ENCODE assay signal across 9 cellular contexts in the genomic region with DNA sequence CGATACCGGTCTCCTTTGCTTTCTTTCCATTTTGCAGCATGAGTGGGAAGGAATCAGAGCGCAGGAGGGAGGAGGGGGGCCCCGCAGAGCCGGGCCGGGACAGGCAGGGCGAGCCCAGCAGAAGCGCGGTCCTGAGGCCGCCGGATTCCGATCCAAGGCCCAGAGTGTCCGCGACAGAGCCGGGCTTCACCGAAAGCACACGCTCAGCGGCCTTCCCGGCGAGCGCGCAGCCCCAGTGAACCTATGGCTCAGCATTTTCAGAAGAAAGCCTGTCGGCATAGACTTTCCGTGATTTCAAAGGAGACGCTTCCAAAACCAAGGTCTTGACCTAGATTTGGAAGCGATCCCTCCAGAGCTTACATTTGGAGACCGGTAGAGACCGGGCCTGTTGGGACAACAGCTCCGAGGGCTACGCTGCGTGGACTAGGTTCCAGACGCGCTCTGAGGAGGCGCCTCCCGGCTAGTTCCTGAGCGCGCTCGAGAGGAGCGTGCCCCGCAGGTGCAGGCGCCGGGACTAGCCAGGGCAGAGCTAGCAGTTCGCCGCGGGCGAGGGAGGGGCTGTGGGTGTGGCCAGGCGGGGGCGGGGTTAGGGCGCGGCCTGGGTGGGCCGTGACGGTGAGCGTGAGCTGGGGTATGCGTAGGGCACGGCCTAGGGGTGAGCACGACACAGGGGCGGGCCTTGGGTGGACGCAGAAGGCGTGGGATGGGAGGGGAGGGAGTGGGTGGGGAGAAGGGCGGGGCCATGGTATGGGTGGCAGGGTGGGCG. TPM values are rescaled to one million over a fixed set of nuclear protein-coding genes. Genes with fewer than 3 reads are reported as not detected.
DNase-seq lines count a peak whose midpoint lies in the region; ATAC-seq lines count a peak whose summit lies in the region.
"Had no signal": no experiment of that assay in that cellular context is flagged by ENCODE, and none has a peak within 500 bp of the region (broad histone marks: within the 10 kb centered on the region; RNA-seq: fewer than 3 reads in every experiment).

No MANE protein-coding gene starts in this region.

- DNase-seq in AG20443 (ENCODE audit: low spot score) (peak; percentile 95), NCI-H345 treated with DMSO at 0.1 percent for 48 hours (lab: John Stamatoyannopoulos, UW; ENCODE audit: unreplicated experiment) (peak; percentile 89), cerebellum (ENCODE audit: low spot score) (peak; percentile 99), kidney glomerular epithelial cell (lab: John Stamatoyannopoulos, UW) (peak; percentile 77)
- peak; percentile 93 for DNase-seq in activated CD4-positive, alpha-beta T cell treated with anti-CD3 and anti-CD28 coated beads for 1 hour
- peak; percentile 84 to 94 for DNase-seq in stimulated activated CD4-positive, alpha-beta T cell treated with anti-CD3 and anti-CD28 coated beads, Interleukin-1b, Interleukin-23, amount 100 ng/mL, for 1 hour (ENCODE audit: low read depth in 2 of 2)

- ATAC-seq in GM19043 (IDR thresholded peaks at IDR 0.05; ENCODE audit: low read depth, unreplicated experiment) (peak; percentile 87), HG03342 (IDR thresholded peaks at IDR 0.05; ENCODE audit: unreplicated experiment) (peak; percentile 90)

RNA-seq across cellular contexts. Expression of gene PRSS38, which starts 27.8 kb away (rescaled TPM):
- total RNA-seq in cerebellum: not detected
- total RNA-seq: T-helper 1 cell treated with Interleukin-12 subunit alpha and Interleukin-12 subunit beta and Interleukin-4 antibody, amounts not matched to agents 30 ng/mL and 1 ng/mL, for 36 hours had no signal

RNA-seq across cellular contexts. Expression of gene SNAP47, which starts 52.5 kb away (rescaled TPM):
- total RNA-seq in cerebellum: 48.2 TPM

RNA-seq across cellular contexts. Expression of gene JMJD4, which starts 52.6 kb away (rescaled TPM):
- total RNA-seq in cerebellum: 12.5 TPM

Comparison
In these comparisons a context has a peak if more than half of its experiments do, and no peak if none do; other contexts are left out.
1. Peak in every context shown above with its lines: DNase-seq and ATAC-seq.